ENCODE assay signal across 25 cellular contexts in the genomic region with DNA sequence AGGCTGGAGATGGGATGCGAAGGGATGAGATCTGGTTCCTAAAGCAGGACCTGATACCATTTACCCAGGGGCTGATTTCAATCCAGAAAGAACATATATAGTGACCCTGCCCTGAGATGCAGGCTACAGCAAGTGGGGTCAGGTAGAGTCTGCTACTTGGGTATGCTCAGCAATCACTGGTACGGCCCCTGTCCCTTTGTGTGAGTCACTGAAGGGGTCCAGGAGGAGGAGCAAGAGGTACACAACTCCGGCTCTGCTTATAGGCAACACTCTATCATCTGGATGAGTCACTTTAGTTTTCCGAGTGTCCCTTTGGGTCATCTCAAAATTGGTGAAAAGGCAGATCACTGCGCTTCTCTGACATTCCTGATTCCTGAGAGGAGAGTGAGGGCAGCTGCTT.
A peak's percentile ranks its signal among the peaks of the same experiment; 100 is the strongest.
DNase-seq lines count a peak whose midpoint lies in the region; FAIRE-seq and TF ChIP-seq lines count a peak whose summit lies in the region.
"Had no signal": no experiment of that assay in that cellular context is flagged by ENCODE, and none has a peak within 500 bp of the region (broad histone marks: within the 10 kb centered on the region; RNA-seq: fewer than 3 reads in every experiment).

No MANE protein-coding gene starts in this region.

- no peak overlapping the region for H2BK5ac ChIP-seq in H1 (ENCODE audit: low read depth, low read length)

- no peak for TF ChIP-seq CTCF in H1 (IDR thresholded peaks at IDR 0.05; ENCODE audit: control extremely low read depth in 1 of 3, insufficient read depth in 1 of 3, low read depth in 1 of 3, low read length in 3 of 3)

- H3K4ac ChIP-seq in H1 (replicated peaks; ENCODE audit: insufficient read length, low read depth, low read length), result no peak overlapping the region

- H4K8ac ChIP-seq in H1 (ENCODE audit: extremely low read depth, insufficient read depth, low read length), result 0 out of 2 replicates have a peak overlapping the region, but pooled peaks have one; percentile 25

- TF ChIP-seq RAD21 in H1 (IDR thresholded peaks at IDR 0.05 in 1 of 2, conservative IDR thresholded peaks at IDR 0.05 in 1 of 2; ENCODE audit: low read depth in 2 of 2, low read length in 2 of 2), result 0 out of 4 replicates have a peak, but pooled peaks of 1 of the 2 experiments have one; percentile 4

- H3K18ac ChIP-seq in H1 (ENCODE audit: extremely low read depth, low read length), result no peak overlapping the region

- FAIRE-seq in H1 (lab: Jason Lieb, UNC), result no peak
- FAIRE-seq: A204.1, GM12878, GM12892, GM18507 had no signal

- no peak overlapping the region for H2BK120ac ChIP-seq in H1 (replicated peaks; ENCODE audit: low read depth, low read length)

- peak overlapping the region; percentile 33; the same call in 1 of the 2 replicates for H2AFZ ChIP-seq in H1 (ENCODE audit: low read length)

- H3K79me2 ChIP-seq in H1 (ENCODE audit: control insufficient read depth in 1 of 2, insufficient read depth in 2 of 2, low read length in 2 of 2), result no peaks in the 10 kb centered on the region

- no peak overlapping the region for H3K9ac ChIP-seq in H1 (replicated peaks in 1 of 4; ENCODE audit: extremely low read depth in 1 of 4, low read depth in 3 of 4, low read length in 3 of 4)
- H3K9ac ChIP-seq: BLaER1 had no signal

- no peak overlapping the region for H3K4me3 ChIP-seq in H1 (ENCODE audit: extremely low read depth in 1 of 4, insufficient read depth in 2 of 4, low read depth in 3 of 4, low read length in 4 of 4)
- no peak overlapping the region for H3K4me3 ChIP-seq in MG63
- H3K4me3 ChIP-seq: BLaER1, GM12878 had no signal

- WGBS in H1 (ENCODE audit: extremely low coverage in 1 of 2, insufficient coverage in 1 of 2, insufficient read length in 1 of 2, insufficient replicate concordance in 2 of 2, low coverage in 1 of 2, low lambda C conversion rate in 2 of 2, missing lambda C conversion rate in 1 of 2), 2 experiments, result 91% methylated on average over 5 of the region's 5 CpGs; no CpG with 5 or more reads in 1 of the 2 experiments

- no peak overlapping the region for H3K56ac ChIP-seq in H1 (replicated peaks; ENCODE audit: insufficient read length, low read depth, low read length)

- H4K5ac ChIP-seq in H1 (ENCODE audit: insufficient read length, low read depth, low read length), result no peak overlapping the region

- POLR2A ChIA-PET in H1 (lab: Charles Lee; ENCODE audit: partially characterized antibody), result no interaction called here

- DNase-seq in H1 (ENCODE audit: low read depth in 1 of 2, low spot score in 2 of 2) (no peak), islet precursor cell (peak; percentile 54), NCI-H345 treated with DMSO at 0.1 percent for 48 hours (lab: John Stamatoyannopoulos, UW; ENCODE audit: unreplicated experiment) (no peak), MG63 (no peak), NCI-H82 treated with DMSO at 0.1 percent for 48 hours (lab: John Stamatoyannopoulos, UW; ENCODE audit: unreplicated experiment) (no peak)
- DNase-seq: 8988T; ACHN; BE2C; C1 segment of cervical spinal cord; CD4-positive, alpha-beta memory T cell; CD4-positive, CD25-positive, alpha-beta regulatory T cell; CD8-positive, alpha-beta memory T cell; COR-L47; DMS 273 treated with DMSO at 0.1 percent for 48 hours; DMS153; DMS53; DMS79; DND-41; EL; GDM1 had no signal

- H3K36me3 ChIP-seq in H1 (ENCODE audit: control insufficient read depth in 2 of 4, insufficient read depth in 4 of 4, low read length in 3 of 4) (no peaks in the 10 kb centered on the region), MG63 (no peaks in the 10 kb centered on the region)
- H3K36me3 ChIP-seq: BE2C, BLaER1 had no signal

- no peak for TF ChIP-seq POLR2A in H1 (IDR thresholded peaks at IDR 0.05; ENCODE audit: control extremely low read depth in 1 of 2, low read depth in 2 of 2, low read length in 2 of 2)

- H3K9me3 ChIP-seq in H1 (ENCODE audit: insufficient read depth in 2 of 2, low read depth in 1 of 2, low read length in 1 of 2) (no peaks in the 10 kb centered on the region), MG63 (no peaks in the 10 kb centered on the region)
- H3K9me3 ChIP-seq: BE2C, BLaER1 had no signal

- CTCF ChIA-PET in H1 (lab: Charles Lee; ENCODE audit: partially characterized antibody), result interaction anchor here (0.6 kb wide), 1 partner anchor 353 kb away, joined by 3 read pairs; no protein-coding TSS in a partner anchor

- H4K20me1 ChIP-seq in H1 (replicated peaks in 1 of 2; ENCODE audit: control insufficient read depth in 1 of 2, insufficient read depth in 2 of 2, low read length in 2 of 2), result no peaks in the 10 kb centered on the region
- H4K20me1 ChIP-seq: BLaER1 had no signal

- H3K14ac ChIP-seq in H1 (ENCODE audit: insufficient read length), result no peak overlapping the region

- H3K79me1 ChIP-seq in H1 (ENCODE audit: low read depth, low read length), result no peaks in the 10 kb centered on the region

- H3K23me2 ChIP-seq in H1 (ENCODE audit: low read depth, low read length), result no peaks in the 10 kb centered on the region

- no peak overlapping the region for H3K27ac ChIP-seq in H1 (ENCODE audit: low read depth, low read length)
- H3K27ac ChIP-seq: BLaER1 had no signal

- no peak overlapping the region for H2AK5ac ChIP-seq in H1 (ENCODE audit: low read depth, low read length)

- H3K4me1 ChIP-seq in H1 (replicated peaks in 1 of 4; ENCODE audit: control insufficient read depth in 3 of 4, insufficient read depth in 4 of 4, low read length in 3 of 4), result no peaks in the 10 kb centered on the region
- H3K4me1 ChIP-seq: BE2C, BLaER1 had no signal

- no peak overlapping the region for H2BK15ac ChIP-seq in H1 (ENCODE audit: low read length)

- H3K23ac ChIP-seq in H1 (ENCODE audit: insufficient read length), result no peak overlapping the region

- H3K27me3 ChIP-seq in H1 (replicated peaks in 1 of 4; ENCODE audit: control insufficient read depth in 3 of 4, extremely low read depth in 1 of 4, insufficient read depth in 3 of 4, low read length in 3 of 4), result no peaks in the 10 kb centered on the region
- no peaks in the 10 kb centered on the region; the same call in 1 of the 2 replicates for H3K27me3 ChIP-seq in MG63
- H3K27me3 ChIP-seq: BE2C, BLaER1 had no signal

- TF ChIP-seq EP300 in H1 (IDR thresholded peaks at IDR 0.05; ENCODE audit: borderline replicate concordance in 1 of 2, low read depth in 2 of 2, low read length in 2 of 2), result no peak

- H4K91ac ChIP-seq in H1 (replicated peaks; ENCODE audit: insufficient read length, low read length), result no peak overlapping the region

- H3K4me2 ChIP-seq in H1 (ENCODE audit: insufficient read depth in 1 of 2, low read depth in 2 of 2, low read length in 2 of 2), result no peak overlapping the region
- H3K4me2 ChIP-seq: BLaER1 had no signal

- H2BK20ac ChIP-seq in H1 (ENCODE audit: low read length), result no peak overlapping the region

- no peak overlapping the region for H2BK12ac ChIP-seq in H1 (ENCODE audit: low read depth, low read length)

TF ChIP-seq in H1, 55 proteins besides CTCF, POLR2A, EP300 and RAD21:
- no peak for TF ChIP-seq KDM5A (IDR thresholded peaks at IDR 0.05; ENCODE audit: low read length)
- TF ChIP-seq, protein P1, sequence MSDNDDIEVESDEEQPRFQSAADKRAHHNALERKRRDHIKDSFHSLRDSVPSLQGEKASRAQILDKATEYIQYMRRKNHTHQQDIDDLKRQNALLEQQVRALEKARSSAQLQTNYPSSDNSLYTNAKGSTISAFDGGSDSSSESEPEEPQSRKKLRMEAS (IDR thresholded peaks at IDR 0.05), result no peak
- no peak for TF ChIP-seq SP1 (IDR thresholded peaks at IDR 0.05; ENCODE audit: low read depth, low read length)
- TF ChIP-seq SIRT6 (IDR thresholded peaks at IDR 0.05; ENCODE audit: low read length), result no peak
- no peak for TF ChIP-seq TCF12 (IDR thresholded peaks at IDR 0.05; ENCODE audit: low read depth, low read length)
- TF ChIP-seq JUN (IDR thresholded peaks at IDR 0.05; ENCODE audit: low read depth, low read length), result no peak
- no peak for TF ChIP-seq EGR1 (IDR thresholded peaks at IDR 0.05; ENCODE audit: borderline replicate concordance, low read depth, low read length)
- TF ChIP-seq NRF1 (IDR thresholded peaks at IDR 0.05; ENCODE audit: low read depth, low read length), result no peak
